In genomic region chr19:45729774-45730388, GRCh38 we compare ENCODE assay signal across 1 cellular context.
TF ChIP-seq lines count a peak whose summit lies in the region.

No MANE protein-coding gene starts in this region.

TF ChIP-seq in SK-N-SH, 30 proteins besides CTCF, POLR2A, EP300 and RAD21 (continued from another document):
- TF ChIP-seq, protein P1, sequence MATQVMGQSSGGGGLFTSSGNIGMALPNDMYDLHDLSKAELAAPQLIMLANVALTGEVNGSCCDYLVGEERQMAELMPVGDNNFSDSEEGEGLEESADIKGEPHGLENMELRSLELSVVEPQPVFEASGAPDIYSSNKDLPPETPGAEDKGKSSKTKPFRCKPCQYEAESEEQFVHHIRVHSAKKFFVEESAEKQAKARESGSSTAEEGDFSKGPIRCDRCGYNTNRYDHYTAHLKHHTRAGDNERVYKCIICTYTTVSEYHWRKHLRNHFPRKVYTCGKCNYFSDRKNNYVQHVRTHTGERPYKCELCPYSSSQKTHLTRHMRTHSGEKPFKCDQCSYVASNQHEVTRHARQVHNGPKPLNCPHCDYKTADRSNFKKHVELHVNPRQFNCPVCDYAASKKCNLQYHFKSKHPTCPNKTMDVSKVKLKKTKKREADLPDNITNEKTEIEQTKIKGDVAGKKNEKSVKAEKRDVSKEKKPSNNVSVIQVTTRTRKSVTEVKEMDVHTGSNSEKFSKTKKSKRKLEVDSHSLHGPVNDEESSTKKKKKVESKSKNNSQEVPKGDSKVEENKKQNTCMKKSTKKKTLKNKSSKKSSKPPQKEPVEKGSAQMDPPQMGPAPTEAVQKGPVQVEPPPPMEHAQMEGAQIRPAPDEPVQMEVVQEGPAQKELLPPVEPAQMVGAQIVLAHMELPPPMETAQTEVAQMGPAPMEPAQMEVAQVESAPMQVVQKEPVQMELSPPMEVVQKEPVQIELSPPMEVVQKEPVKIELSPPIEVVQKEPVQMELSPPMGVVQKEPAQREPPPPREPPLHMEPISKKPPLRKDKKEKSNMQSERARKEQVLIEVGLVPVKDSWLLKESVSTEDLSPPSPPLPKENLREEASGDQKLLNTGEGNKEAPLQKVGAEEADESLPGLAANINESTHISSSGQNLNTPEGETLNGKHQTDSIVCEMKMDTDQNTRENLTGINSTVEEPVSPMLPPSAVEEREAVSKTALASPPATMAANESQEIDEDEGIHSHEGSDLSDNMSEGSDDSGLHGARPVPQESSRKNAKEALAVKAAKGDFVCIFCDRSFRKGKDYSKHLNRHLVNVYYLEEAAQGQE (IDR thresholded peaks at IDR 0.05; ENCODE audit: low read depth, low read length): no peak
- TF ChIP-seq GATA2 (CRISPR knock-in tag; IDR thresholded peaks at IDR 0.05) (no peak), ELF1 (IDR thresholded peaks at IDR 0.05) (no peak), RCOR1 (IDR thresholded peaks at IDR 0.05; ENCODE audit: low read length) (no peak), TAF1 (IDR thresholded peaks at IDR 0.05; ENCODE audit: borderline replicate concordance, low read depth, low read length) (no peak), EZH2phosphoT487 (IDR thresholded peaks at IDR 0.05; ENCODE audit: borderline replicate concordance, low read depth) (no peak), MEF2A (IDR thresholded peaks at IDR 0.05; ENCODE audit: borderline replicate concordance, low read depth) (no peak)
